In the genomic region with DNA sequence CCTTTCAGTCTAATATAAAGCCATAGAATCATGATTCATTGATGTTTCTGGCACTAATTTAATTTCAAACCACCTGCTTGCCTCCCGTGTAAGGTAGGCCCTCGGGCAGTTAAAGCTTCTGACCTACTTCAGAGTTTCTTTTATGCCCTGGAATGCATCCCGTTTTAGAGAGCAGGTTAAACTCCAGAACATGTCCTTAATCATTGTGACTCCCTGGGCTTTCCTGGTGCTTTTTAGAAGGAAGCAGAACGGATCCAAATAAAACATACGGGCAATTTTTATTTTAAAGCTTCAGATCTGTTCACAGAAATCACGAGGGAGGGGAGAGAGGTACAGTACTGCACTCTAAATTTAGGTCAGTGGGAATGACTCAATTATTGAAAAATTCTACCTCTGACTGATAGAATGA, we compare ENCODE assay signal across 30 cellular contexts.
A peak's percentile ranks its signal among the peaks of the same experiment; 100 is the strongest.
DNase-seq lines count a peak whose midpoint lies in the region; ATAC-seq, FAIRE-seq and TF ChIP-seq lines count a peak whose summit lies in the region.
"Had no signal": no experiment of that assay in that cellular context is flagged by ENCODE, and none has a peak within 500 bp of the region (broad histone marks: within the 10 kb centered on the region; RNA-seq: fewer than 3 reads in every experiment).

No MANE protein-coding gene starts in this region.

- H3K27ac ChIP-seq in keratinocyte (ENCODE audit: control insufficient read depth, insufficient read depth, low read length), result no peak overlapping the region
- H3K27ac ChIP-seq: coronary artery, hepatocyte, ovary had no signal

- TF ChIP-seq CTCF in keratinocyte (optimal IDR thresholded peaks at IDR 0.05 in 1 of 3, IDR thresholded peaks at IDR 0.05 in 1 of 3, conservative IDR thresholded peaks at IDR 0.05 in 1 of 3; ENCODE audit: extremely low read depth in 1 of 3, insufficient read depth in 2 of 3, low read length in 3 of 3), result no peak

- no peak overlapping the region for H3K27ac Mint-ChIP-seq in stimulated activated effector memory CD8-positive, alpha-beta T cell treated with anti-CD3 and anti-CD28 coated beads, Interleukin-12 subunit alpha, Interleukin-12 subunit beta, amount 100 ng/mL, for 72 hours
- H3K27ac Mint-ChIP-seq: activated CD8-positive, alpha-beta T cell treated with anti-CD3 and anti-CD28 coated beads for 36 hours; activated naive CD4-positive, alpha-beta T cell treated with anti-CD3 and anti-CD28 coated beads for 36 hours; CD4-positive, alpha-beta T cell; memory B cell had no signal

- H3K4me3 Mint-ChIP-seq in stimulated activated effector memory CD8-positive, alpha-beta T cell treated with anti-CD3 and anti-CD28 coated beads, Interleukin-12 subunit alpha, Interleukin-12 subunit beta, amount 100 ng/mL, for 72 hours, result no peak overlapping the region
- H3K4me3 Mint-ChIP-seq: activated CD8-positive, alpha-beta T cell treated with anti-CD3 and anti-CD28 coated beads for 36 hours; activated naive CD4-positive, alpha-beta T cell treated with anti-CD3 and anti-CD28 coated beads for 36 hours; CD4-positive, alpha-beta T cell; memory B cell; naive B cell had no signal

- peak; percentile 58 for FAIRE-seq in keratinocyte (lab: Jason Lieb, UNC)
- FAIRE-seq: endometrium, GM12878, islet of Langerhans, K562 had no signal

- no peaks in the 10 kb centered on the region for H3K27me3 ChIP-seq in keratinocyte (ENCODE audit: control insufficient read depth, extremely low read depth, insufficient read depth, low read length)
- H3K27me3 ChIP-seq: hepatocyte, ovary had no signal

- peak overlapping the region; percentile 65 for H3K4me2 ChIP-seq in keratinocyte (ENCODE audit: control insufficient read depth, extremely low read depth, insufficient read depth, low read depth, low read length)
- H3K4me2 ChIP-seq: hepatocyte had no signal

- ATAC-seq in stimulated activated effector memory CD8-positive, alpha-beta T cell treated with anti-CD3 and anti-CD28 coated beads, Interleukin-12 subunit alpha, Interleukin-12 subunit beta, amount 100 ng/mL, for 72 hours, result peak; percentile 54
- no peak for ATAC-seq in GM18907 (IDR thresholded peaks at IDR 0.05; ENCODE audit: unreplicated experiment)
- ATAC-seq: activated CD4-positive, CD25-positive, alpha-beta regulatory T cell treated with anti-CD3 and anti-CD28 coated beads, Interleukin-2, amount 50 U/mL, for 24 hours; activated CD8-positive, alpha-beta T cell treated with anti-CD3 and anti-CD28 coated beads for 36 hours; GM12878; K562; sciatic nerve had no signal

- DNase-seq in HT1080 (ENCODE audit: low read depth) (peak; percentile 44), astrocyte of the hippocampus (ENCODE audit: low read depth, low spot score) (peak; percentile 38), keratinocyte (ENCODE audit: low read depth, low spot score) (peak; percentile 50), NCI-H1092 (lab: John Stamatoyannopoulos, UW) (no peak)
- no peak for DNase-seq in stimulated activated effector memory CD8-positive, alpha-beta T cell treated with anti-CD3 and anti-CD28 coated beads, Interleukin-12 subunit alpha, Interleukin-12 subunit beta, amount 100 ng/mL, for 72 hours (ENCODE audit: low spot score in 2 of 2)
- no peak for DNase-seq in activated naive CD4-positive, alpha-beta T cell treated with Interleukin-2 at 50 U/mL for 16 hours
- DNase-seq: activated CD8-positive, alpha-beta T cell treated with anti-CD3 and anti-CD28 coated beads for 36 hours; activated naive CD4-positive, alpha-beta T cell treated with anti-CD3 and anti-CD28 coated beads for 36 hours; anterior cingulate cortex; CD4-positive, alpha-beta T cell; DMS153; foreskin fibroblast; GOT3; naive B cell; NCI-H1092 treated with DMSO at 0.1 percent for 48 hours; NCI-H2029 treated with DMSO at 0.1 percent for 48 hours; NCI-H446 treated with DMSO at 0.1 percent for 48 hours; ovary; RPMI8226; T1000 had no signal

- no peak overlapping the region for H3K9ac ChIP-seq in keratinocyte (ENCODE audit: control insufficient read depth, extremely low read depth, insufficient read depth, low read length)

- H3K4me3 ChIP-seq in keratinocyte (ENCODE audit: control insufficient read depth in 2 of 3, extremely low read depth in 1 of 3, insufficient read depth in 2 of 3, low read depth in 1 of 3, low read length in 3 of 3), result peak overlapping the region in 2 of 3 experiments; percentile 16 to 21
- H3K4me3 ChIP-seq: coronary artery, GM12878, hepatocyte, K562, ovary had no signal

- no peaks in the 10 kb centered on the region for H3K79me2 ChIP-seq in keratinocyte (ENCODE audit: control insufficient read depth, insufficient read depth, low read length)
- H3K79me2 ChIP-seq: hepatocyte had no signal

- dilution Hi-C loops in keratinocyte (cut with MboI; ENCODE audit: extremely low pct_ligation_motif_present, low sequenced_read_pairs), result no loop called here

- peaks cover 27% of the 10 kb centered on the region for H3K4me1 ChIP-seq in keratinocyte (ENCODE audit: control insufficient read depth, extremely low read depth, insufficient read depth, low read length)

- H2AFZ ChIP-seq in keratinocyte (ENCODE audit: control insufficient read depth, low read length), result no peak overlapping the region
- H2AFZ ChIP-seq: hepatocyte had no signal

- no peaks in the 10 kb centered on the region for H3K4me1 Mint-ChIP-seq in stimulated activated effector memory CD8-positive, alpha-beta T cell treated with anti-CD3 and anti-CD28 coated beads, Interleukin-12 subunit alpha, Interleukin-12 subunit beta, amount 100 ng/mL, for 72 hours
- H3K4me1 Mint-ChIP-seq: memory B cell, naive B cell had no signal

- H3K36me3 ChIP-seq in keratinocyte (ENCODE audit: control insufficient read depth in 2 of 2, extremely low read depth in 1 of 2, insufficient read depth in 2 of 2, low read length in 2 of 2), result no peaks in the 10 kb centered on the region
- H3K36me3 ChIP-seq: ovary had no signal

- H3K36me3 Mint-ChIP-seq in stimulated activated effector memory CD8-positive, alpha-beta T cell treated with anti-CD3 and anti-CD28 coated beads, Interleukin-12 subunit alpha, Interleukin-12 subunit beta, amount 100 ng/mL, for 72 hours, result no peaks in the 10 kb centered on the region
- H3K36me3 Mint-ChIP-seq: memory B cell, naive B cell had no signal

- H3K9me3 ChIP-seq in keratinocyte (ENCODE audit: control insufficient read depth, low read depth, low read length), result no peaks in the 10 kb centered on the region
- H3K9me3 ChIP-seq: ovary had no signal

- no peaks in the 10 kb centered on the region for H4K20me1 ChIP-seq in keratinocyte (ENCODE audit: control insufficient read depth, extremely low read depth, insufficient read depth, low read length)

- no peaks in the 10 kb centered on the region for H3K9me3 Mint-ChIP-seq in stimulated activated effector memory CD8-positive, alpha-beta T cell treated with anti-CD3 and anti-CD28 coated beads, Interleukin-12 subunit alpha, Interleukin-12 subunit beta, amount 100 ng/mL, for 72 hours
- H3K9me3 Mint-ChIP-seq: activated CD8-positive, alpha-beta T cell treated with anti-CD3 and anti-CD28 coated beads for 36 hours; activated naive CD4-positive, alpha-beta T cell treated with anti-CD3 and anti-CD28 coated beads for 36 hours; CD4-positive, alpha-beta T cell; memory B cell; naive B cell had no signal

- H3K9me1 ChIP-seq in keratinocyte (ENCODE audit: control insufficient read depth, extremely low read depth, insufficient read depth, low read length), result no peaks in the 10 kb centered on the region

Comparison
In these comparisons a context has a peak if more than half of its experiments do, and no peak if none do; other contexts are left out.
1. DNase-seq: peak in HT1080 (single experiment), astrocyte of the hippocampus (single experiment) and keratinocyte (single experiment); none in stimulated activated effector memory CD8-positive, alpha-beta T cell treated with anti-CD3 and anti-CD28 coated beads, Interleukin-12 subunit alpha, Interleukin-12 subunit beta, amount 100 ng/mL, for 72 hours (0 of 2), NCI-H1092 (single experiment) and activated naive CD4-positive, alpha-beta T cell treated with Interleukin-2 at 50 U/mL for 16 hours (single experiment).